1 cellular context compared by ENCODE assay signal in the genomic region with DNA sequence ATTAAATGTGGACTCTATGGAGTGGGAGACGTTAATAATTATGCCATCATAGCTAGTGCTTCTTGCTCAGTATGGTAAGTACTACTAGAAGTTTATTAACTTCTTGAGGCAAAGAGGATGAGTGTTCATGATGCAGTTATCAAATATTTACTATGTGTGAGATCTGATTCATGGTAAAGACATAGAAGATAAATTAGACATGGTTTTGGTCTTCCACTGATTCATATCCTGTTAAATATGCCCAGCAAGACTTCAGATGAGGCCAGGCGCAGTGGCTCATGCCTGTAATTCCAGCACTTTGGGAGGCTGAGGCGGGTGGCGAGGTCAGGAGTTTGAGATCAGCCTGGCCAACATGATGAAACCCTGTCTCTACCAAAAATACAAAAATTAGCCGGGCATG.
TF ChIP-seq lines count a peak whose summit lies in the region.

No MANE protein-coding gene starts in this region.

TF ChIP-seq in endothelial cell of umbilical vein, 7 proteins besides CTCF, POLR2A, EP300 and RAD21:
- peak; percentile 7 for TF ChIP-seq GATA2 (IDR thresholded peaks at IDR 0.05; ENCODE audit: insufficient read depth, insufficient read length, low read depth, low read length)
- TF ChIP-seq POLR2AphosphoS5 (IDR thresholded peaks at IDR 0.05; ENCODE audit: insufficient read depth, low read depth, low read length), result no peak
